Comparison of ENCODE assay signal across 20 cellular contexts in genomic region chr5:41191249-41191648, GRCh38. TPM values are rescaled to one million over a fixed set of nuclear protein-coding genes. Genes with fewer than 3 reads are reported as not detected.
A peak's percentile ranks its signal among the peaks of the same experiment; 100 is the strongest.
DNase-seq lines count a peak whose midpoint lies in the region; ATAC-seq and TF ChIP-seq lines count a peak whose summit lies in the region.
"Had no signal": no experiment of that assay in that cellular context is flagged by ENCODE, and none has a peak within 500 bp of the region (broad histone marks: within the 10 kb centered on the region; RNA-seq: fewer than 3 reads in every experiment).

No MANE protein-coding gene starts in this region.

- no peak overlapping the region for H3K4me3 ChIP-seq in breast epithelium
- no peak overlapping the region for H3K4me3 ChIP-seq in RWPE2 (ENCODE audit: severe bottlenecking)
- H3K4me3 ChIP-seq: BLaER1, GM12878, HAP-1 had no signal

- peak; percentile 64 for ATAC-seq in RWPE2 (ENCODE audit: low read depth)
- ATAC-seq: GM12878 had no signal

- CTCF ChIA-PET in MCF 10A (lab: Yijun Ruan, JAX), result interaction anchor here (0.6 to 1.0 kb wide), 2 partner anchors 12 to 149 kb away, joined by 3 read pairs; no protein-coding TSS in a partner anchor

- H3K9me3 Mint-ChIP-seq in MCF 10A (ENCODE audit: unreplicated experiment), result peaks cover 7% of the 10 kb centered on the region
- H3K9me3 Mint-ChIP-seq: HFFc6 had no signal

- H3K4me1 ChIP-seq in breast epithelium, result no peaks in the 10 kb centered on the region
- H3K4me1 ChIP-seq in RWPE2 (ENCODE audit: insufficient read depth, poor library complexity, severe bottlenecking), result no peaks in the 10 kb centered on the region
- H3K4me1 ChIP-seq: BLaER1, HAP-1 had no signal

- no peaks in the 10 kb centered on the region for H3K27me3 Mint-ChIP-seq in MCF 10A (ENCODE audit: insufficient read depth, unreplicated experiment)
- H3K27me3 Mint-ChIP-seq: B cell; CD4-positive, alpha-beta T cell; CD8-positive, alpha-beta memory T cell had no signal

- no peaks in the 10 kb centered on the region for H3K9me3 ChIP-seq in breast epithelium
- no peaks in the 10 kb centered on the region for H3K9me3 ChIP-seq in RWPE2 (ENCODE audit: severe bottlenecking)
- H3K9me3 ChIP-seq: BLaER1, HAP-1 had no signal

- no peak for TF ChIP-seq POLR2A in breast epithelium (IDR thresholded peaks at IDR 0.05)

- H3K4me3 Mint-ChIP-seq in MCF 10A (ENCODE audit: unreplicated experiment), result no peak overlapping the region
- H3K4me3 Mint-ChIP-seq: B cell; CD14-positive monocyte; CD4-positive, alpha-beta T cell; CD8-positive, alpha-beta memory T cell; HFFc6 had no signal

- BruUV-seq in MCF 10A (replicated peaks; lab: Mats Ljungman, UMichigan), result no TSS peak

- POLR2A ChIA-PET in MCF 10A (lab: Yijun Ruan, JAX), result no interaction called here

- no peak overlapping the region for H3K27ac Mint-ChIP-seq in MCF 10A (ENCODE audit: low read depth, unreplicated experiment)
- H3K27ac Mint-ChIP-seq: B cell; CD14-positive monocyte; CD4-positive, alpha-beta T cell; CD8-positive, alpha-beta memory T cell; HFFc6 had no signal

- intact Hi-C loops in MCF 10A (cut with micrococcal nuclease) (no loop called here), breast epithelium (cut with DNase I; ENCODE audit: low total_unique reads) (no loop called here)

- H3K4me1 Mint-ChIP-seq in MCF 10A (ENCODE audit: insufficient read depth, unreplicated experiment), result peaks cover 23% of the 10 kb centered on the region
- H3K4me1 Mint-ChIP-seq: B cell; CD14-positive monocyte; CD8-positive, alpha-beta memory T cell had no signal

- no peak for TF ChIP-seq CTCF in MCF 10A (IDR thresholded peaks at IDR 0.05; ENCODE audit: unreplicated experiment)
- TF ChIP-seq CTCF in breast epithelium (IDR thresholded peaks at IDR 0.05), result no peak
- TF ChIP-seq CTCF in RWPE2 (IDR thresholded peaks at IDR 0.05; ENCODE audit: poor library complexity, severe bottlenecking), result no peak

- DNase-seq in MCF 10A (ENCODE audit: unreplicated experiment) (peak; percentile 58), breast epithelium (ENCODE audit: low spot score in 2 of 2) (no peak), RWPE2 (ENCODE audit: low spot score) (no peak), epithelial cell of prostate (ENCODE audit: low read depth, low spot score) (peak; percentile 24), islet precursor cell (no peak), C1 segment of cervical spinal cord (lab: John Stamatoyannopoulos, UW) (no peak)
- DNase-seq: CD4-positive, alpha-beta T cell; CD8-positive, alpha-beta memory T cell; DMS 273 treated with DMSO at 0.1 percent for 48 hours; DMS79; EL; GDM1; GOT3; HFFc6 had no signal

- no peaks in the 10 kb centered on the region for H3K36me3 ChIP-seq in breast epithelium
- H3K36me3 ChIP-seq in RWPE2 (ENCODE audit: low read depth), result no peaks in the 10 kb centered on the region
- H3K36me3 ChIP-seq: BLaER1, HAP-1 had no signal

- H3K27ac ChIP-seq in breast epithelium (no peak overlapping the region), RWPE2 (ENCODE audit: poor library complexity, severe bottlenecking) (no peak overlapping the region), epithelial cell of prostate (no peak overlapping the region)
- H3K27ac ChIP-seq: 22Rv1, BLaER1 had no signal

- H3K27me3 ChIP-seq in breast epithelium (no peaks in the 10 kb centered on the region), RWPE2 (ENCODE audit: insufficient read depth, poor library complexity, severe bottlenecking) (no peaks in the 10 kb centered on the region)
- H3K27me3 ChIP-seq: BLaER1 had no signal

- H3K36me3 Mint-ChIP-seq in MCF 10A (ENCODE audit: insufficient read depth, unreplicated experiment), result no peaks in the 10 kb centered on the region
- H3K36me3 Mint-ChIP-seq: CD14-positive monocyte; CD8-positive, alpha-beta memory T cell had no signal

RNA-seq across cellular contexts. Expression of gene C6, which starts 22.1 kb away (rescaled TPM):
- total RNA-seq in MCF 10A (2022) (not detected in 2 replicates), breast epithelium (100 to 1,000 TPM in 1 of 3 donors, 1 to 10 TPM in 2; 1.2 to 113 (median 8.5) TPM)
- total RNA-seq: B cell; CD4-positive, alpha-beta T cell; CD8-positive, alpha-beta memory T cell had no signal

Comparison
In these comparisons a context has a peak if more than half of its experiments do, and no peak if none do; other contexts are left out.
1. DNase-seq: peak in MCF 10A (single experiment) and epithelial cell of prostate (single experiment); none in breast epithelium (0 of 2), RWPE2 (single experiment), islet precursor cell (single experiment) and C1 segment of cervical spinal cord (0 of 14).